In genomic region chr10:73799899-73800559, GRCh38 we compare ENCODE assay signal across 19 cellular contexts. TPM values are rescaled to one million over a fixed set of nuclear protein-coding genes. Genes with fewer than 3 reads are reported as not detected.
DNase-seq lines count a peak whose midpoint lies in the region; ATAC-seq and TF ChIP-seq lines count a peak whose summit lies in the region.
"Had no signal": no experiment of that assay in that cellular context is flagged by ENCODE, and none has a peak within 500 bp of the region (broad histone marks: within the 10 kb centered on the region; RNA-seq: fewer than 3 reads in every experiment).

No MANE protein-coding gene starts in this region.

- peaks cover 33 to 76% of the 10 kb centered on the region in 2 experiments for H3K36me3 ChIP-seq in SK-N-SH (replicated peaks in 1 of 2; ENCODE audit: control insufficient read depth in 1 of 2, insufficient read depth in 2 of 2, low read length in 1 of 2)

- no peak for DNase-seq in activated naive CD8-positive, alpha-beta T cell treated with anti-CD3 and anti-CD28 coated beads, Interleukin-2, amount 10 ng/mL, durations not matched to agents 7 days and 5 days
- no peak for DNase-seq in activated naive CD8-positive, alpha-beta T cell treated with anti-CD3 and anti-CD28 coated beads for 36 hours
- DNase-seq in SK-N-SH (no peak), left lobe of liver (ENCODE audit: low spot score) (no peak), DMS79 (lab: John Stamatoyannopoulos, UW) (no peak), HPDE6-E6E7 (ENCODE audit: extremely low spot score) (no peak)
- no peak for DNase-seq in stimulated activated naive B cell treated with anti-CD40 and anti-IgM and Interleukin-4, amounts not matched to agents 10 μg/mL and 1 μg/mL and 100 μg/mL, for 72 hours
- DNase-seq: ACHN; activated CD4-positive, CD25-positive, alpha-beta regulatory T cell; heart left ventricle; immature natural killer cell; NCI-H1694 treated with DMSO at 0.1 percent for 48 hours; NCI-H345; Peyer's patch; T1000 had no signal

- CTCF ChIA-PET in SK-N-SH (lab: Yijun Ruan, JAX) = interaction anchor here (0.6 to 1.8 kb wide), 4 partner anchors 7 to 80 kb away, joined by 3 to 8 read pairs (median 3); partner anchors contain the start of gene ZSWIM8

- ATAC-seq in activated naive CD8-positive, alpha-beta T cell treated with anti-CD3 and anti-CD28 coated beads, Interleukin-2, amount 10 ng/mL, durations not matched to agents 7 days and 5 days (ENCODE audit: low read depth) = no peak
- ATAC-seq in left lobe of liver (peak; percentile 6), GM18498 (IDR thresholded peaks at IDR 0.05; ENCODE audit: unreplicated experiment) (no peak)
- no peak for ATAC-seq in stimulated activated naive B cell treated with anti-CD40 and anti-IgM and Interleukin-4, amounts not matched to agents 10 μg/mL and 1 μg/mL and 100 μg/mL, for 72 hours (replicated peaks)

- H3K9me3 ChIP-seq in SK-N-SH = no peaks in the 10 kb centered on the region
- H3K9me3 ChIP-seq: BLaER1 treated with 17β-estradiol and CSF1 and Interleukin-3, amounts not matched to agents 10 nM and 100 nM; heart left ventricle; Peyer's patch; thoracic aorta had no signal

- 90% methylated on average over 9 of the region's 9 CpGs for WGBS in SK-N-SH (ENCODE audit: low lambda C conversion rate)

- no peaks in the 10 kb centered on the region for H3K27me3 ChIP-seq in SK-N-SH (ENCODE audit: insufficient read depth)
- H3K27me3 ChIP-seq: BLaER1 treated with 17β-estradiol and CSF1 and Interleukin-3, amounts not matched to agents 10 nM and 100 nM; heart left ventricle; Peyer's patch had no signal

- H3K4me2 ChIP-seq in SK-N-SH = no peak overlapping the region
- H3K4me2 ChIP-seq: BLaER1 treated with 17β-estradiol and CSF1 and Interleukin-3, amounts not matched to agents 10 nM and 100 nM; KMS-11 had no signal

- H3K9me3 Mint-ChIP-seq in activated naive CD8-positive, alpha-beta T cell treated with anti-CD3 and anti-CD28 coated beads, Interleukin-2, amount 10 ng/mL, durations not matched to agents 7 days and 5 days = no peaks in the 10 kb centered on the region
- no peaks in the 10 kb centered on the region for H3K9me3 Mint-ChIP-seq in activated naive CD8-positive, alpha-beta T cell treated with anti-CD3 and anti-CD28 coated beads for 36 hours
- H3K9me3 Mint-ChIP-seq in stimulated activated naive B cell treated with anti-CD40 and anti-IgM and Interleukin-4, amounts not matched to agents 10 μg/mL and 1 μg/mL and 100 μg/mL, for 72 hours = no peaks in the 10 kb centered on the region
- H3K9me3 Mint-ChIP-seq: immature natural killer cell had no signal

- TF ChIP-seq EP300 in SK-N-SH (IDR thresholded peaks at IDR 0.05; ENCODE audit: borderline replicate concordance in 1 of 2, low read depth in 1 of 2, low read length in 1 of 2) = no peak

- H3K36me3 Mint-ChIP-seq in activated naive CD8-positive, alpha-beta T cell treated with anti-CD3 and anti-CD28 coated beads, Interleukin-2, amount 10 ng/mL, durations not matched to agents 7 days and 5 days = peaks cover 33% of the 10 kb centered on the region
- H3K36me3 Mint-ChIP-seq in activated naive CD8-positive, alpha-beta T cell treated with anti-CD3 and anti-CD28 coated beads for 36 hours = peaks cover 20% of the 10 kb centered on the region
- peaks cover 47 to 69% of the 10 kb centered on the region in 2 donors for H3K36me3 Mint-ChIP-seq in stimulated activated naive B cell treated with anti-CD40 and anti-IgM and Interleukin-4, amounts not matched to agents 10 μg/mL and 1 μg/mL and 100 μg/mL, for 72 hours

- H3K9ac ChIP-seq in SK-N-SH = no peak overlapping the region
- H3K9ac ChIP-seq: BLaER1 treated with 17β-estradiol and CSF1 and Interleukin-3, amounts not matched to agents 10 nM and 100 nM; KMS-11 had no signal

- H4K20me1 ChIP-seq in SK-N-SH (ENCODE audit: insufficient read depth) = no peaks in the 10 kb centered on the region

- H3K27me3 Mint-ChIP-seq in activated naive CD8-positive, alpha-beta T cell treated with anti-CD3 and anti-CD28 coated beads, Interleukin-2, amount 10 ng/mL, durations not matched to agents 7 days and 5 days = no peaks in the 10 kb centered on the region
- no peaks in the 10 kb centered on the region for H3K27me3 Mint-ChIP-seq in activated naive CD8-positive, alpha-beta T cell treated with anti-CD3 and anti-CD28 coated beads for 36 hours
- no peaks in the 10 kb centered on the region for H3K27me3 Mint-ChIP-seq in stimulated activated naive B cell treated with anti-CD40 and anti-IgM and Interleukin-4, amounts not matched to agents 10 μg/mL and 1 μg/mL and 100 μg/mL, for 72 hours

- H3K4me3 ChIP-seq in SK-N-SH (ENCODE audit: low read depth in 2 of 2, low read length in 1 of 2) = no peak overlapping the region
- H3K4me3 ChIP-seq: BLaER1 treated with 17β-estradiol and CSF1 and Interleukin-3, amounts not matched to agents 10 nM and 100 nM; heart left ventricle; Peyer's patch; thoracic aorta had no signal

- POLR2A ChIA-PET in activated naive CD8-positive, alpha-beta T cell treated with anti-CD3 and anti-CD28 coated beads, Interleukin-2, amount 10 ng/mL, durations not matched to agents 7 days and 5 days (lab: Charles Lee) = interaction anchor here (1.7 to 6.3 kb wide), 2 partner anchors 8 to 14 kb away, joined by 8 to 19 read pairs; partner anchors contain the start of gene ZSWIM8
- POLR2A ChIA-PET in SK-N-SH (lab: Yijun Ruan, JAX) = interaction anchor here (0.7 to 2.6 kb wide), 5 partner anchors 9 to 27 kb away, joined by 3 to 13 read pairs (median 4); partner anchors contain the start of gene ZSWIM8

- no peak overlapping the region for H3K4me3 Mint-ChIP-seq in activated naive CD8-positive, alpha-beta T cell treated with anti-CD3 and anti-CD28 coated beads, Interleukin-2, amount 10 ng/mL, durations not matched to agents 7 days and 5 days
- no peak overlapping the region for H3K4me3 Mint-ChIP-seq in activated naive CD8-positive, alpha-beta T cell treated with anti-CD3 and anti-CD28 coated beads for 36 hours
- H3K4me3 Mint-ChIP-seq in stimulated activated naive B cell treated with anti-CD40 and anti-IgM and Interleukin-4, amounts not matched to agents 10 μg/mL and 1 μg/mL and 100 μg/mL, for 72 hours = no peak overlapping the region
- H3K4me3 Mint-ChIP-seq: immature natural killer cell had no signal

- no peak overlapping the region for H3K27ac ChIP-seq in SK-N-SH (ENCODE audit: low read depth in 2 of 2, low read length in 1 of 2)
- H3K27ac ChIP-seq: BLaER1 treated with 17β-estradiol and CSF1 and Interleukin-3, amounts not matched to agents 10 nM and 100 nM; heart left ventricle; KMS-11; Peyer's patch; thoracic aorta had no signal

- H3K4me1 Mint-ChIP-seq in activated naive CD8-positive, alpha-beta T cell treated with anti-CD3 and anti-CD28 coated beads, Interleukin-2, amount 10 ng/mL, durations not matched to agents 7 days and 5 days = peaks cover 10% of the 10 kb centered on the region
- peaks cover 16% of the 10 kb centered on the region for H3K4me1 Mint-ChIP-seq in activated naive CD8-positive, alpha-beta T cell treated with anti-CD3 and anti-CD28 coated beads for 36 hours
- H3K4me1 Mint-ChIP-seq in stimulated activated naive B cell treated with anti-CD40 and anti-IgM and Interleukin-4, amounts not matched to agents 10 μg/mL and 1 μg/mL and 100 μg/mL, for 72 hours = peaks cover 19 to 20% of the 10 kb centered on the region in 2 donors

- peaks cover 28% of the 10 kb centered on the region for H3F3A ChIP-seq in SK-N-SH (replicated peaks; ENCODE audit: insufficient read depth)

- TF ChIP-seq CTCF in SK-N-SH (IDR thresholded peaks at IDR 0.05) = no peak

- H3K4me1 ChIP-seq in SK-N-SH (ENCODE audit: control insufficient read depth in 1 of 2, insufficient read depth in 2 of 2, low read depth in 1 of 2, low read length in 1 of 2) = no peaks in the 10 kb centered on the region
- H3K4me1 ChIP-seq: Peyer's patch had no signal

- no peak for TF ChIP-seq RAD21 in SK-N-SH (IDR thresholded peaks at IDR 0.05; ENCODE audit: low read length)

- no peaks in the 10 kb centered on the region for H3K79me2 ChIP-seq in SK-N-SH (ENCODE audit: insufficient read depth)

- H3K27ac Mint-ChIP-seq in activated naive CD8-positive, alpha-beta T cell treated with anti-CD3 and anti-CD28 coated beads, Interleukin-2, amount 10 ng/mL, durations not matched to agents 7 days and 5 days = peak overlapping the region; percentile 16
- no peak overlapping the region for H3K27ac Mint-ChIP-seq in activated naive CD8-positive, alpha-beta T cell treated with anti-CD3 and anti-CD28 coated beads for 36 hours
- H3K27ac Mint-ChIP-seq in stimulated activated naive B cell treated with anti-CD40 and anti-IgM and Interleukin-4, amounts not matched to agents 10 μg/mL and 1 μg/mL and 100 μg/mL, for 72 hours = peak overlapping the region; percentile 51

- H3K9me2 ChIP-seq in SK-N-SH = no peaks in the 10 kb centered on the region

- H2AFZ ChIP-seq in SK-N-SH (ENCODE audit: low read depth) = no peak overlapping the region

RNA-seq across cellular contexts. Expression of gene NDST2, which starts 11.4 kb away (rescaled TPM):
- total RNA-seq in activated naive CD8-positive, alpha-beta T cell treated with anti-CD3 and anti-CD28 coated beads, Interleukin-2, amount 10 ng/mL, durations not matched to agents 7 days and 5 days = 10 to 100 TPM; 80.1 to 82.0 TPM
- 10 to 100 TPM; 45.9 to 49.7 TPM for total RNA-seq in activated naive CD8-positive, alpha-beta T cell treated with anti-CD3 and anti-CD28 coated beads for 36 hours
- 22.1 and 24.1 TPM in 2 replicates for polyA plus RNA-seq in SK-N-SH (2012; rRNA removed)
- 10.5 and 14.1 TPM in 2 replicates for polyA plus RNA-seq in SK-N-SH (2012; cell fraction: cytosol; rRNA removed)
- polyA plus RNA-seq in SK-N-SH (2012; cell fraction: nucleus; rRNA removed) = 69.9 and 86.8 TPM in 2 replicates
- 11.5 TPM for total RNA-seq in left lobe of liver

RNA-seq across cellular contexts. Expression of gene ZSWIM8, which starts 14.6 kb away (rescaled TPM):
- total RNA-seq in activated naive CD8-positive, alpha-beta T cell treated with anti-CD3 and anti-CD28 coated beads, Interleukin-2, amount 10 ng/mL, durations not matched to agents 7 days and 5 days = 10 to 100 TPM; 93.4 to 95.2 TPM
- 10 to 100 TPM; 31.0 to 35.5 TPM for total RNA-seq in activated naive CD8-positive, alpha-beta T cell treated with anti-CD3 and anti-CD28 coated beads for 36 hours
- polyA plus RNA-seq in SK-N-SH (2012; rRNA removed) = 97.3 and 112 TPM in 2 replicates
- polyA plus RNA-seq in SK-N-SH (2012; cell fraction: cytosol; rRNA removed) = 21.4 and 41.4 TPM in 2 replicates
- polyA plus RNA-seq in SK-N-SH (2012; cell fraction: nucleus; rRNA removed) = 340 and 358 TPM in 2 replicates
- total RNA-seq in left lobe of liver = 101 TPM

RNA-seq across cellular contexts. Expression of gene CHCHD1, which starts 18.2 kb away (rescaled TPM):
- 10 to 100 TPM; 23.0 to 24.8 TPM for total RNA-seq in activated naive CD8-positive, alpha-beta T cell treated with anti-CD3 and anti-CD28 coated beads, Interleukin-2, amount 10 ng/mL, durations not matched to agents 7 days and 5 days
- 10 to 100 TPM; 34.8 to 38.6 TPM for total RNA-seq in activated naive CD8-positive, alpha-beta T cell treated with anti-CD3 and anti-CD28 coated beads for 36 hours
- 57.8 and 60.9 TPM in 2 replicates for polyA plus RNA-seq in SK-N-SH (2012; rRNA removed)
- 71.7 and 84.8 TPM in 2 replicates for polyA plus RNA-seq in SK-N-SH (2012; cell fraction: cytosol; rRNA removed)
- polyA plus RNA-seq in SK-N-SH (2012; cell fraction: nucleus; rRNA removed) = 22.1 and 30.6 TPM in 2 replicates
- total RNA-seq in left lobe of liver = 14.1 TPM

RNA-seq across cellular contexts. Expression of gene SEC24C, which starts 55.9 kb away (rescaled TPM):
- total RNA-seq in activated naive CD8-positive, alpha-beta T cell treated with anti-CD3 and anti-CD28 coated beads, Interleukin-2, amount 10 ng/mL, durations not matched to agents 7 days and 5 days = 10 to 100 TPM; 96.3 to 96.7 TPM
- 10 to 100 TPM; 74.6 to 74.9 TPM for total RNA-seq in activated naive CD8-positive, alpha-beta T cell treated with anti-CD3 and anti-CD28 coated beads for 36 hours
- polyA plus RNA-seq in SK-N-SH (2012; rRNA removed) = 73.6 and 99.2 TPM in 2 replicates
- 41.4 and 52.7 TPM in 2 replicates for polyA plus RNA-seq in SK-N-SH (2012; cell fraction: cytosol; rRNA removed)
- 160 and 238 TPM in 2 replicates for polyA plus RNA-seq in SK-N-SH (2012; cell fraction: nucleus; rRNA removed)
- 38.5 TPM for total RNA-seq in left lobe of liver
